ENCODE assay signal across 8 cellular contexts in genomic region chr19:9786342-9786741, GRCh38. TPM values are rescaled to one million over a fixed set of nuclear protein-coding genes. Genes with fewer than 3 reads are reported as not detected.
A peak's percentile ranks its signal among the peaks of the same experiment; 100 is the strongest.
DNase-seq lines count a peak whose midpoint lies in the region; ATAC-seq and TF ChIP-seq lines count a peak whose summit lies in the region.

No MANE protein-coding gene starts in this region.

- no peak overlapping the region for H4K8ac ChIP-seq in mesendoderm (ENCODE audit: low read depth, low read length)

- H3K4me2 ChIP-seq in mesendoderm (ENCODE audit: low read length), result no peak overlapping the region

- TF ChIP-seq EP300 in transverse colon (IDR thresholded peaks at IDR 0.05; ENCODE audit: low read depth), result no peak

- H3K27ac ChIP-seq in breast epithelium (peak overlapping the region; percentile 91 to 99), mesendoderm (ENCODE audit: low read depth, low read length) (peak overlapping the region; percentile 100), transverse colon (peak overlapping the region; percentile 93 to 99 (median 98))

- peak overlapping the region; percentile 89 for H3K9ac ChIP-seq in mesendoderm (ENCODE audit: low read length)

- ATAC-seq in activated T-cell treated with anti-CD3 and anti-CD28 coated beads, Interleukin-2, amount 50 U/mL, for 72 hours (replicated peaks in 1 of 2), result no peak
- no peak for ATAC-seq in GM18858 (IDR thresholded peaks at IDR 0.05; ENCODE audit: unreplicated experiment)

- H3K79me2 ChIP-seq in mesendoderm (ENCODE audit: control insufficient read depth, insufficient read depth, low read length), result no peaks in the 10 kb centered on the region

- H3K4me3 ChIP-seq in breast epithelium, result peak overlapping the region; percentile 61 to 96 (median 62)
- no peak overlapping the region for H3K4me3 ChIP-seq in mesendoderm (ENCODE audit: low read length)
- H3K4me3 ChIP-seq in transverse colon, result peak overlapping the region; percentile 23 to 78 (median 72)

- peak overlapping the region; percentile 98 for H3K56ac ChIP-seq in mesendoderm (ENCODE audit: low read length)

- no peak overlapping the region for H3K23ac ChIP-seq in mesendoderm (ENCODE audit: low read length)

- H3K36me3 Mint-ChIP-seq in activated T-cell treated with anti-CD3 and anti-CD28 coated beads, Interleukin-2, amount 50 U/mL, for 72 hours (ENCODE audit: insufficient read depth in 2 of 2), result no peaks in the 10 kb centered on the region

- H3K18ac ChIP-seq in mesendoderm (ENCODE audit: low read length), result peak overlapping the region; percentile 41

- TF ChIP-seq POLR2A in breast epithelium (IDR thresholded peaks at IDR 0.05), result no peak
- no peak for TF ChIP-seq POLR2A in transverse colon (IDR thresholded peaks at IDR 0.05)

- peaks cover 0 to 5% of the 10 kb centered on the region in 2 donors for H3K4me1 ChIP-seq in breast epithelium
- H3K4me1 ChIP-seq in mesendoderm (ENCODE audit: control insufficient read depth, low read depth, low read length), result peaks cover 5% of the 10 kb centered on the region
- peaks cover 0 to 39% (median 26%) of the 10 kb centered on the region in 4 donors for H3K4me1 ChIP-seq in transverse colon

- no peaks in the 10 kb centered on the region for H3K36me3 ChIP-seq in breast epithelium
- H3K36me3 ChIP-seq in mesendoderm (ENCODE audit: control insufficient read depth, insufficient read depth, low read length), result no peaks in the 10 kb centered on the region
- no peaks in the 10 kb centered on the region for H3K36me3 ChIP-seq in transverse colon

- no peak overlapping the region for H4K5ac ChIP-seq in mesendoderm (ENCODE audit: low read length)

- no peak overlapping the region for H3K27ac Mint-ChIP-seq in activated T-cell treated with anti-CD3 and anti-CD28 coated beads, Interleukin-2, amount 50 U/mL, for 72 hours

- in situ Hi-C loops in transverse colon (cut with MboI; ENCODE audit: low pct_ligation_motif_present in 1 of 4, low pct_unique_long_range_greater_than_20kb in 1 of 4, low sequenced_read_pairs in 3 of 4), result loop anchor here in 3 of 4 donors (25.0 kb wide), 2 partner anchors 474 to 649 kb away; partner anchors contain the start of genes ZNF559 (in 3 of the 3), ZNF699 (in 3 of the 3), OR7G3 (in 2 of the 3) and ZNF317 (in 2 of the 3)

- intact Hi-C loops in breast epithelium (cut with DNase I; ENCODE audit: low total_unique reads), result no loop called here
- intact Hi-C loops in transverse colon (cut with DNase I; ENCODE audit: low total_unique reads), result loop anchor here (1.0 to 10.0 kb wide), 2 partner anchors 164 to 1118 kb away; no protein-coding TSS in a partner anchor

- H3K4ac ChIP-seq in mesendoderm (ENCODE audit: low read depth, low read length), result no peak overlapping the region

- no peak overlapping the region for H2BK15ac ChIP-seq in mesendoderm (replicated peaks; ENCODE audit: low read depth)

- H2BK120ac ChIP-seq in mesendoderm (ENCODE audit: low read depth, low read length), result no peak overlapping the region

- WGBS in mesendoderm (ENCODE audit: extremely low coverage, insufficient coverage, low lambda C conversion rate), result no CpG with 5 or more reads among the region's 9 CpGs
- WGBS in transverse colon (ENCODE audit: low coverage in 1 of 2), 2 donors, result 67 to 69% methylated on average over 7 to 9 of the region's 9 CpGs

- peaks cover 2% of the 10 kb centered on the region for H3K79me1 ChIP-seq in mesendoderm (ENCODE audit: low read length)

- H3K4me1 Mint-ChIP-seq in activated T-cell treated with anti-CD3 and anti-CD28 coated beads, Interleukin-2, amount 50 U/mL, for 72 hours (ENCODE audit: low read depth), result peaks cover 36% of the 10 kb centered on the region

- H3K4me3 Mint-ChIP-seq in activated T-cell treated with anti-CD3 and anti-CD28 coated beads, Interleukin-2, amount 50 U/mL, for 72 hours, result peak overlapping the region; percentile 83 to 95

- DNase-seq in activated T-cell treated with anti-CD3 and anti-CD28 coated beads, Interleukin-2, amount 50 U/mL, for 72 hours, result no peak
- DNase-seq in activated T-cell treated with anti-CD3 and anti-CD28 coated beads, Interleukin-2, amount 50 U/mL, for 48 hours, result no peak
- DNase-seq in breast epithelium (ENCODE audit: low spot score in 2 of 2) (peak in 1 of 2 donors; percentile 22), mesendoderm (no peak), transverse colon (peak; percentile 23), hepatic stellate cell (ENCODE audit: low spot score) (no peak), RPMI8226 (no peak)

- no peaks in the 10 kb centered on the region for H3K27me3 ChIP-seq in breast epithelium
- no peaks in the 10 kb centered on the region for H3K27me3 ChIP-seq in mesendoderm (ENCODE audit: insufficient read depth, low read length, poor library complexity)
- H3K27me3 ChIP-seq in transverse colon, result no peaks in the 10 kb centered on the region

- H3K9me3 Mint-ChIP-seq in activated T-cell treated with anti-CD3 and anti-CD28 coated beads, Interleukin-2, amount 50 U/mL, for 72 hours, result no peaks in the 10 kb centered on the region

- TF ChIP-seq CTCF in breast epithelium (IDR thresholded peaks at IDR 0.05) (no peak), transverse colon (IDR thresholded peaks at IDR 0.05) (no peak)

- no peaks in the 10 kb centered on the region for H3K9me3 ChIP-seq in breast epithelium
- no peaks in the 10 kb centered on the region for H3K9me3 ChIP-seq in transverse colon

- H2BK5ac ChIP-seq in mesendoderm (ENCODE audit: low read length), result no peak overlapping the region

- H2AK5ac ChIP-seq in mesendoderm (ENCODE audit: low read length), result no peak overlapping the region

- H3K27me3 Mint-ChIP-seq in activated T-cell treated with anti-CD3 and anti-CD28 coated beads, Interleukin-2, amount 50 U/mL, for 72 hours (ENCODE audit: low read depth), result no peaks in the 10 kb centered on the region

RNA-seq across cellular contexts. Expression of gene ZNF846, which starts 17.8 kb away (rescaled TPM):
- total RNA-seq in activated T-cell treated with anti-CD3 and anti-CD28 coated beads, Interleukin-2, amount 50 U/mL, for 72 hours, result 10 to 100 TPM in 1 of 2 donors, 1 to 10 TPM in 1; 7.7 to 10.5 TPM
- total RNA-seq in breast epithelium, result 10 to 100 TPM; 10.5 to 26.7 (median 20.8) TPM
- polyA plus RNA-seq in mesendoderm (2013, experiment 1 of 2), result 5.3 TPM
- polyA plus RNA-seq in mesendoderm (2013, experiment 2 of 2), result 4.5 TPM
- 10 to 100 TPM in 3 of 4 donors, 1 to 10 TPM in 1; 10.0 to 18.1 (median 14.2) TPM for total RNA-seq in transverse colon

RNA-seq across cellular contexts. Expression of gene FBXL12, which starts 32.5 kb away (rescaled TPM):
- 10 to 100 TPM; 34.1 to 36.9 TPM for total RNA-seq in activated T-cell treated with anti-CD3 and anti-CD28 coated beads, Interleukin-2, amount 50 U/mL, for 72 hours
- 10 to 100 TPM; 18.7 to 27.1 (median 19.7) TPM for total RNA-seq in breast epithelium
- 22.9 TPM for polyA plus RNA-seq in mesendoderm (2013, experiment 1 of 2)
- 23.8 TPM for polyA plus RNA-seq in mesendoderm (2013, experiment 2 of 2)
- total RNA-seq in transverse colon, result 100 to 1,000 TPM in 2 of 4 donors, 10 to 100 TPM in 2; 32.9 to 184 (median 83.1) TPM

RNA-seq across cellular contexts. Expression of gene UBL5, which starts 41.4 kb away (rescaled TPM):
- 100 to 1,000 TPM; 167 to 171 TPM for total RNA-seq in activated T-cell treated with anti-CD3 and anti-CD28 coated beads, Interleukin-2, amount 50 U/mL, for 72 hours
- total RNA-seq in breast epithelium (100 to 1,000 TPM; 381 to 489 (median 475) TPM), transverse colon (100 to 1,000 TPM in 3 of 4 donors, 10 to 100 TPM in 1; 61.0 to 563 (median 249) TPM)
- polyA plus RNA-seq in mesendoderm (2013, experiment 1 of 2), result 348 TPM
- polyA plus RNA-seq in mesendoderm (2013, experiment 2 of 2), result 352 TPM

RNA-seq across cellular contexts. Expression of gene PIN1, which starts 48.8 kb away (rescaled TPM):
- 10 to 100 TPM; 71.4 to 78.0 TPM for total RNA-seq in activated T-cell treated with anti-CD3 and anti-CD28 coated beads, Interleukin-2, amount 50 U/mL, for 72 hours
- total RNA-seq in breast epithelium (100 to 1,000 TPM in 1 of 3 donors, 10 to 100 TPM in 2; 71.3 to 114 (median 73.4) TPM), transverse colon (10 to 100 TPM; 22.9 to 82.5 (median 43.7) TPM)
- 58.6 TPM for polyA plus RNA-seq in mesendoderm (2013, experiment 1 of 2)
- polyA plus RNA-seq in mesendoderm (2013, experiment 2 of 2), result 60.9 TPM
